15 cellular contexts compared by ENCODE assay signal in genomic region chr6:119037264-119037663, GRCh38. TPM values are rescaled to one million over a fixed set of nuclear protein-coding genes. Genes with fewer than 3 reads are reported as not detected.
DNase-seq lines count a peak whose midpoint lies in the region; ATAC-seq, FAIRE-seq and TF ChIP-seq lines count a peak whose summit lies in the region.
"Had no signal": no experiment of that assay in that cellular context is flagged by ENCODE, and none has a peak within 500 bp of the region (broad histone marks: within the 10 kb centered on the region; RNA-seq: fewer than 3 reads in every experiment).

No MANE protein-coding gene starts in this region.

- H3K4me3 ChIP-seq in SJCRH30 (no peak overlapping the region), HepG2 (replicated peaks in 1 of 3; ENCODE audit: insufficient read depth in 1 of 3, low read depth in 2 of 3, low read length in 3 of 3) (no peak overlapping the region)

- no peaks in the 10 kb centered on the region for H3K36me3 Mint-ChIP-seq in activated CD4-positive, alpha-beta T cell treated with anti-CD3 and anti-CD28 coated beads, Interleukin-2, amount 10 ng/mL, durations not matched to agents 24 days and 14 days (ENCODE audit: low read depth)
- H3K36me3 Mint-ChIP-seq: CD4-positive, alpha-beta memory T cell had no signal

- ATAC-seq in HepG2 = no peak

- DNase-seq in activated CD4-positive, alpha-beta T cell treated with anti-CD3 and anti-CD28 coated beads, Interleukin-2, amount 10 ng/mL, durations not matched to agents 24 days and 14 days = peak; percentile 9
- no peak for DNase-seq in activated CD4-positive, alpha-beta T cell treated with anti-CD3 and anti-CD28 coated beads, Interleukin-2, amount 50 U/mL, for 1 hour
- no peak for DNase-seq in SJCRH30
- no peak for DNase-seq in caudate nucleus (lab: John Stamatoyannopoulos, UW)
- no peak for DNase-seq in HepG2 (ENCODE audit: low spot score)
- DNase-seq in middle frontal gyrus (ENCODE audit: extremely low spot score, low spot score) = no peak
- DNase-seq: C1 segment of cervical spinal cord; CD4-positive, alpha-beta memory T cell; DMS53; GF-D8; HCEC 1CT; HFFc6 had no signal

- no peaks in the 10 kb centered on the region for H4K20me1 ChIP-seq in HepG2 (ENCODE audit: insufficient read depth, low read length)

- no peaks in the 10 kb centered on the region for H3K27me3 ChIP-seq in SJCRH30
- H3K27me3 ChIP-seq in HepG2 (ENCODE audit: control insufficient read depth in 1 of 2, insufficient read depth in 2 of 2, low read length in 2 of 2) = no peaks in the 10 kb centered on the region

- no peaks in the 10 kb centered on the region for H3K9me3 ChIP-seq in SJCRH30 (replicated peaks)
- H3K9me3 ChIP-seq in HepG2 (ENCODE audit: low read length) = no peaks in the 10 kb centered on the region

- H3K36me3 ChIP-seq in SJCRH30 (no peaks in the 10 kb centered on the region), HepG2 (replicated peaks in 1 of 2; ENCODE audit: control insufficient read depth in 1 of 2, insufficient read depth in 2 of 2, low read length in 2 of 2) (no peaks in the 10 kb centered on the region)

- no peak overlapping the region for H3K27ac Mint-ChIP-seq in activated CD4-positive, alpha-beta T cell treated with anti-CD3 and anti-CD28 coated beads, Interleukin-2, amount 10 ng/mL, durations not matched to agents 24 days and 14 days
- H3K27ac Mint-ChIP-seq: B cell, HFFc6 had no signal

- peaks cover 34% of the 10 kb centered on the region for H3K4me1 ChIP-seq in SJCRH30
- peaks cover 12% of the 10 kb centered on the region for H3K4me1 ChIP-seq in HepG2 (ENCODE audit: insufficient read depth, low read length)

- H3K4me1 Mint-ChIP-seq in activated CD4-positive, alpha-beta T cell treated with anti-CD3 and anti-CD28 coated beads, Interleukin-2, amount 10 ng/mL, durations not matched to agents 24 days and 14 days = no peaks in the 10 kb centered on the region
- H3K4me1 Mint-ChIP-seq: B cell; CD4-positive, alpha-beta memory T cell had no signal

- H3K27me3 Mint-ChIP-seq in activated CD4-positive, alpha-beta T cell treated with anti-CD3 and anti-CD28 coated beads, Interleukin-2, amount 10 ng/mL, durations not matched to agents 24 days and 14 days = no peaks in the 10 kb centered on the region
- H3K27me3 Mint-ChIP-seq: B cell; CD4-positive, alpha-beta memory T cell had no signal

- no peak for TF ChIP-seq POLR2A in HepG2 (IDR thresholded peaks at IDR 0.05; ENCODE audit: insufficient read depth in 1 of 2, low read depth in 2 of 2, low read length in 2 of 2)

- H3K27ac ChIP-seq in SJCRH30 (peak overlapping the region; percentile 98), caudate nucleus (ENCODE audit: low read depth, low read length) (no peak overlapping the region), HepG2 (ENCODE audit: extremely low read length, insufficient read depth, low read length) (no peak overlapping the region)

- no peak overlapping the region for H3K9ac ChIP-seq in HepG2 (ENCODE audit: insufficient read depth, low read depth, low read length)

- no peak overlapping the region for H3K4me2 ChIP-seq in HepG2 (ENCODE audit: low read depth, low read length)

- H3K4me3 Mint-ChIP-seq in activated CD4-positive, alpha-beta T cell treated with anti-CD3 and anti-CD28 coated beads, Interleukin-2, amount 10 ng/mL, durations not matched to agents 24 days and 14 days = no peak overlapping the region
- H3K4me3 Mint-ChIP-seq: B cell; CD4-positive, alpha-beta memory T cell; HFFc6 had no signal

- no TSS peak for BruUV-seq in HepG2 (replicated peaks; lab: Mats Ljungman, UMichigan)

- no peak overlapping the region for H2AFZ ChIP-seq in HepG2 (ENCODE audit: low read length)

- CTCF ChIA-PET in HepG2 (lab: Yijun Ruan, JAX; ENCODE audit: low intra/inter-chr PET ratio, low total read pairs) = no interaction called here

- in situ Hi-C loops in HepG2 (cut with HindIII; ENCODE audit: extremely low pct_ligation_motif_present, low pct_unique_long_range_greater_than_20kb) = no loop called here

- TF ChIP-seq RAD21 in HepG2 (CRISPR knock-in tag; IDR thresholded peaks at IDR 0.05) = no peak

- TF ChIP-seq EP300 in HepG2 (IDR thresholded peaks at IDR 0.05; ENCODE audit: low read depth in 2 of 2, low read length in 2 of 2) (no peak), HepG2 (CRISPR knock-in tag; IDR thresholded peaks at IDR 0.05; ENCODE audit: borderline replicate concordance) (no peak)

- FAIRE-seq in islet of Langerhans (lab: Jason Lieb, UNC) (peak; percentile 5), HepG2 (lab: Jason Lieb, UNC) (no peak)
- FAIRE-seq: H1 had no signal

- no peaks in the 10 kb centered on the region for H3K79me2 ChIP-seq in HepG2 (ENCODE audit: insufficient read depth, low read length)

- no peak for TF ChIP-seq CTCF in HepG2 (CRISPR knock-in tag; IDR thresholded peaks at IDR 0.05)

- H3K9me3 Mint-ChIP-seq in activated CD4-positive, alpha-beta T cell treated with anti-CD3 and anti-CD28 coated beads, Interleukin-2, amount 10 ng/mL, durations not matched to agents 24 days and 14 days = no peaks in the 10 kb centered on the region
- H3K9me3 Mint-ChIP-seq: HFFc6 had no signal

- intact Hi-C loops in activated CD4-positive, alpha-beta T cell treated with anti-CD3 and anti-CD28 coated beads, Interleukin-2, amount 10 ng/mL, durations not matched to agents 24 days and 14 days (cut with micrococcal nuclease) = no loop called here
- intact Hi-C loops in HepG2 (cut with micrococcal nuclease; ENCODE audit: unreplicated experiment) = no loop called here

- POLR2A ChIA-PET in HepG2 (lab: Yijun Ruan, JAX) = no interaction called here

TF ChIP-seq in HepG2, 621 proteins besides CTCF, POLR2A, EP300 and RAD21 (continues in another document):
- TF ChIP-seq HMGXB4 (CRISPR knock-in tag; IDR thresholded peaks at IDR 0.05; ENCODE audit: borderline replicate concordance in 1 of 2, low read depth in 1 of 2) (no peak), SNRNP70 (IDR thresholded peaks at IDR 0.05; ENCODE audit: low read depth, low read length) (no peak), ZNF264 (CRISPR knock-in tag; IDR thresholded peaks at IDR 0.05) (no peak), ZNF446 (CRISPR knock-in tag; IDR thresholded peaks at IDR 0.05) (no peak), ZNF607 (CRISPR knock-in tag; IDR thresholded peaks at IDR 0.05; ENCODE audit: borderline replicate concordance) (no peak), ZNF331 (CRISPR knock-in tag; IDR thresholded peaks at IDR 0.05) (no peak), ZNF788 (CRISPR knock-in tag; IDR thresholded peaks at IDR 0.05; ENCODE audit: borderline replicate concordance) (no peak), CEBPG (CRISPR knock-in tag; IDR thresholded peaks at IDR 0.05) (no peak), PBX3 (CRISPR knock-in tag; IDR thresholded peaks at IDR 0.05; ENCODE audit: borderline replicate concordance) (no peak), SMYD3 (CRISPR knock-in tag; IDR thresholded peaks at IDR 0.05) (no peak), EZH2 (conservative IDR thresholded peaks at IDR 0.05; ENCODE audit: low read depth, low read length) (no peak)

RNA-seq across cellular contexts. Expression of gene FAM184A, which starts 41.2 kb away (rescaled TPM):
- total RNA-seq in activated CD4-positive, alpha-beta T cell treated with anti-CD3 and anti-CD28 coated beads, Interleukin-2, amount 10 ng/mL, durations not matched to agents 24 days and 14 days = 7.5 and 9.0 TPM in 2 replicates
- total RNA-seq in SJCRH30 (2014; rRNA removed; shearing (Covaris generic)) = 8.9 and 11.3 TPM in 2 replicates
- 16.0 and 18.0 TPM in 2 replicates for total RNA-seq in HepG2 (2016; rRNA removed; fragmentation: Illumina TruSeq; extraction: Trizol)
- 4.4 and 5.4 TPM in 2 replicates for total RNA-seq in HepG2 (2016; cell fraction: cytosol; rRNA removed; fragmentation: Illumina TruSeq; extraction: Trizol; ENCODE audit: low read depth)
- total RNA-seq in HepG2 (2016; cell fraction: insoluble cytoplasmic fraction; rRNA removed; fragmentation: Illumina TruSeq; extraction: Trizol) = 16.1 and 16.7 TPM in 2 replicates
- 7.8 and 11.8 TPM in 2 replicates for total RNA-seq in HepG2 (2016; cell fraction: membrane; rRNA removed; fragmentation: Illumina TruSeq; extraction: Trizol)
- total RNA-seq in HepG2 (2016; cell fraction: nucleus; rRNA removed; fragmentation: Illumina TruSeq; extraction: Trizol) = 29.6 and 31.1 TPM in 2 replicates
- polyA plus RNA-seq in HepG2 (2011; rRNA removed) = 6.5 and 7.0 TPM in 2 replicates
- 2.1 and 3.1 TPM in 2 replicates for polyA plus RNA-seq in HepG2 (2011; cell fraction: cytosol; rRNA removed)
- 4.9 and 7.2 TPM in 2 replicates for polyA plus RNA-seq in HepG2 (2011; cell fraction: nucleus; rRNA removed)
- 6.3 and 6.4 TPM in 2 replicates for polyA plus RNA-seq in HepG2 (2012)
- polyA plus RNA-seq in HepG2 (2016; cell fraction: cytosol; fragmentation: Illumina TruSeq; extraction: Trizol; ENCODE audit: low read depth) = 2.1 and 2.3 TPM in 2 replicates
- polyA plus RNA-seq in HepG2 (2016; cell fraction: insoluble cytoplasmic fraction; fragmentation: Illumina TruSeq; extraction: Trizol; ENCODE audit: low read depth) = 14.2 and 15.0 TPM in 2 replicates
- polyA plus RNA-seq in HepG2 (2016; cell fraction: membrane; fragmentation: Illumina TruSeq; extraction: Trizol; ENCODE audit: low read depth) = 4.0 and 5.0 TPM in 2 replicates
- polyA plus RNA-seq in HepG2 (2016; cell fraction: nucleus; fragmentation: Illumina TruSeq; extraction: Trizol; ENCODE audit: insufficient read depth, low read depth) = 23.3 and 27.1 TPM in 2 replicates
- 1.5 TPM in 1 of 2 replicates, not detected in the other for polyA minus RNA-seq in HepG2 (2011; rRNA and poly(A)+ RNA removed; ENCODE audit: low replicate concordance)
- polyA minus RNA-seq in HepG2 (2011; cell fraction: cytosol; rRNA and poly(A)+ RNA removed) = 2.9 and 3.9 TPM in 2 replicates
- polyA minus RNA-seq in HepG2 (2011; cell fraction: nucleus; rRNA and poly(A)+ RNA removed) = 17.5 and 24.4 TPM in 2 replicates
- total RNA-seq: HFFc6 had no signal
